Comparison of ENCODE assay signal across 22 cellular contexts in the genomic region with DNA sequence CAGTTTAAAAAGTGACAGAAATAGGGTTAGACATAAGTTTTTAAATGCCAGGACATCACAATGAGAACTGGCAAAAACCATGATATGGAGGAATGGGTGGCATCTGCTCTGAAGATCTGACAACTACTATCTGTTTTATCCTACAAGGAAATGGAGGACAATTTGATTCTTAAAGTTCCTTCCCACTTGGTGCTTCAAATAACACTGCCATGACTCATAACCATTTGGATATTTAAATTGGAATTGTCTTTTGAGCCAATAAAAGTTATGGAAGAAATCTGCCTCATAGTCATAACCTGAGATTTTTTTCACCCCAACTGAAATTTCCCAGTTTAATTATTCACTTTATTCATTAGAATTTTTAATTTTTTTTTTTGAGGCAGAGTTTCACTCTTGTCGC.
"Had no signal": no experiment of that assay in that cellular context is flagged by ENCODE, and none has a peak within 500 bp of the region (broad histone marks: within the 10 kb centered on the region; RNA-seq: fewer than 3 reads in every experiment).

No MANE protein-coding gene starts in this region.

- FAIRE-seq: endometrium, keratinocyte had no signal

- H3K27ac Mint-ChIP-seq: activated CD4-positive, alpha-beta T cell treated with anti-CD3 and anti-CD28 coated beads, Interleukin-2, amount 10 ng/mL, durations not matched to agents 24 days and 14 days; activated CD8-positive, alpha-beta T cell treated with anti-CD3 and anti-CD28 coated beads, Interleukin-2, amount 10 ng/mL, durations not matched to agents 7 days and 5 days; activated naive CD4-positive, alpha-beta T cell treated with anti-CD3 and anti-CD28 coated beads, Interleukin-2, amount 10 ng/mL, durations not matched to agents 7 days and 5 days; activated naive CD8-positive, alpha-beta T cell treated with anti-CD3 and anti-CD28 coated beads, Interleukin-2, amount 50 U/mL, for 24 hours; activated T-cell treated with anti-CD3 and anti-CD28 coated beads, Interleukin-2, amount 50 U/mL, for 24 hours; mesothelial cell of epicardium; T-helper 1 cell treated with Interleukin-12 subunit alpha and Interleukin-12 subunit beta and Interleukin-4 antibody, amounts not matched to agents 30 μg/mL and 1 μg/mL, for 36 hours had no signal

- H3K4me1 ChIP-seq: spleen, thyroid gland had no signal

- H3K4me1 Mint-ChIP-seq: activated CD4-positive, alpha-beta T cell treated with anti-CD3 and anti-CD28 coated beads, Interleukin-2, amount 10 ng/mL, durations not matched to agents 24 days and 14 days; activated naive CD4-positive, alpha-beta T cell treated with anti-CD3 and anti-CD28 coated beads, Interleukin-2, amount 10 ng/mL, durations not matched to agents 7 days and 5 days; activated naive CD8-positive, alpha-beta T cell treated with anti-CD3 and anti-CD28 coated beads, Interleukin-2, amount 50 U/mL, for 24 hours; central memory CD8-positive, alpha-beta T cell had no signal

- H3K9me3 Mint-ChIP-seq: activated CD4-positive, alpha-beta T cell treated with anti-CD3 and anti-CD28 coated beads, Interleukin-2, amount 10 ng/mL, durations not matched to agents 24 days and 14 days; activated naive CD4-positive, alpha-beta T cell treated with anti-CD3 and anti-CD28 coated beads, Interleukin-2, amount 10 ng/mL, durations not matched to agents 7 days and 5 days; activated naive CD8-positive, alpha-beta T cell treated with anti-CD3 and anti-CD28 coated beads, Interleukin-2, amount 50 U/mL, for 24 hours; activated T-cell treated with anti-CD3 and anti-CD28 coated beads, Interleukin-2, amount 50 U/mL, for 24 hours; central memory CD8-positive, alpha-beta T cell; mesothelial cell of epicardium; T-helper 1 cell treated with Interleukin-12 subunit alpha and Interleukin-12 subunit beta and Interleukin-4 antibody, amounts not matched to agents 30 μg/mL and 1 μg/mL, for 36 hours had no signal

- H3K36me3 Mint-ChIP-seq: activated naive CD4-positive, alpha-beta T cell treated with anti-CD3 and anti-CD28 coated beads, Interleukin-2, amount 10 ng/mL, durations not matched to agents 7 days and 5 days; mesothelial cell of epicardium had no signal

- DNase-seq: activated CD4-positive, alpha-beta T cell treated with anti-CD3 and anti-CD28 coated beads, Interleukin-2, amount 10 ng/mL, durations not matched to agents 24 days and 14 days; activated CD8-positive, alpha-beta T cell treated with anti-CD3 and anti-CD28 coated beads, Interleukin-2, amount 10 ng/mL, durations not matched to agents 7 days and 5 days; activated naive CD4-positive, alpha-beta T cell treated with anti-CD3 and anti-CD28 coated beads, Interleukin-2, amount 10 ng/mL, durations not matched to agents 7 days and 5 days; activated naive CD8-positive, alpha-beta T cell treated with anti-CD3 and anti-CD28 coated beads, Interleukin-2, amount 50 U/mL, for 24 hours; activated T-cell treated with anti-CD3 and anti-CD28 coated beads, Interleukin-2, amount 50 U/mL, for 24 hours; aorta; brain microvascular endothelial cell; foreskin melanocyte; occipital lobe; posterior cingulate gyrus; sigmoid colon; spleen; stimulated activated naive CD4-positive, alpha-beta T cell; thyroid gland had no signal

- H3K9me3 ChIP-seq: sigmoid colon, spleen, thyroid gland had no signal

- H3K27ac ChIP-seq: brain microvascular endothelial cell, coronary artery, sigmoid colon, spleen, thyroid gland had no signal

- H3K36me3 ChIP-seq: brain microvascular endothelial cell, sigmoid colon, spleen, thyroid gland had no signal

- H3K27me3 ChIP-seq: brain microvascular endothelial cell, sigmoid colon, thyroid gland had no signal

- ATAC-seq: activated CD8-positive, alpha-beta T cell treated with anti-CD3 and anti-CD28 coated beads, Interleukin-2, amount 10 ng/mL, durations not matched to agents 7 days and 5 days; activated naive CD8-positive, alpha-beta T cell treated with anti-CD3 and anti-CD28 coated beads, Interleukin-2, amount 50 U/mL, for 24 hours; left lobe of liver had no signal

- H3K4me3 Mint-ChIP-seq: activated CD4-positive, alpha-beta T cell treated with anti-CD3 and anti-CD28 coated beads, Interleukin-2, amount 10 ng/mL, durations not matched to agents 24 days and 14 days; activated CD8-positive, alpha-beta T cell treated with anti-CD3 and anti-CD28 coated beads, Interleukin-2, amount 10 ng/mL, durations not matched to agents 7 days and 5 days; activated naive CD4-positive, alpha-beta T cell treated with anti-CD3 and anti-CD28 coated beads, Interleukin-2, amount 10 ng/mL, durations not matched to agents 7 days and 5 days; activated naive CD8-positive, alpha-beta T cell treated with anti-CD3 and anti-CD28 coated beads, Interleukin-2, amount 50 U/mL, for 24 hours; activated T-cell treated with anti-CD3 and anti-CD28 coated beads, Interleukin-2, amount 50 U/mL, for 24 hours; central memory CD8-positive, alpha-beta T cell; mesothelial cell of epicardium; T-helper 1 cell treated with Interleukin-12 subunit alpha and Interleukin-12 subunit beta and Interleukin-4 antibody, amounts not matched to agents 30 μg/mL and 1 μg/mL, for 36 hours had no signal

- H3K4me3 ChIP-seq: coronary artery, lung, sigmoid colon, spleen, thyroid gland had no signal
